In the genomic region with DNA sequence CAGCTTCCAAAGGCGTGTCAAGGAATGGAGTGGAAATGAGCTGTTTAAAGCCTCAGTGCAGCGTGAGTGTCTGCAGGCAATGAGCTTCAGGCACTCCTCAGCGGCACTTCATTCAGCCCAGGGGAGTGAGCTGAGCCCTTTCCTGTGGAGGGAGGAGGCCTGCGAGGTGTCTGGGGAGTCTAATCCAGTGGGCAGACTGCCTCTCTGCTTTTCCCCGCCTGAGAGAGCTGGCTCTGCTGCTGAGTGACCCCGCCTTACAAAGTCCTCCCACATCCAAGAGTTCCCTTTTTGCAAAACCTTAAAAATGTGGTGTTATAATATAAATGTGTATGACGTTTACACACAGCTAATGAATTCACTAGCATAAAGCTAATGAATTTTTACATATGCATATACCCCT, we compare ENCODE assay signal across 19 cellular contexts.
"Had no signal": no experiment of that assay in that cellular context is flagged by ENCODE, and none has a peak within 500 bp of the region (broad histone marks: within the 10 kb centered on the region; RNA-seq: fewer than 3 reads in every experiment).

No MANE protein-coding gene starts in this region.

- H3K9me3 ChIP-seq: body of pancreas, prostate gland had no signal

- H3K4me3 ChIP-seq: body of pancreas, coronary artery, prostate gland had no signal

- H3K36me3 ChIP-seq: prostate gland had no signal

- H3K27ac ChIP-seq: body of pancreas, coronary artery, prostate gland had no signal

- H3K9me3 Mint-ChIP-seq: activated naive CD8-positive, alpha-beta T cell treated with anti-CD3 and anti-CD28 coated beads for 36 hours; activated T-cell treated with anti-CD3 and anti-CD28 coated beads, Interleukin-2, amount 50 U/mL, for 72 hours; central memory CD8-positive, alpha-beta T cell; type B pancreatic cell had no signal

- H3K27me3 ChIP-seq: body of pancreas had no signal

- H3K4me1 ChIP-seq: body of pancreas, prostate gland had no signal

- H3K4me3 Mint-ChIP-seq: activated CD8-positive, alpha-beta T cell treated with anti-CD3 and anti-CD28 coated beads, Interleukin-2, amount 10 ng/mL, durations not matched to agents 7 days and 5 days; activated naive CD8-positive, alpha-beta T cell treated with anti-CD3 and anti-CD28 coated beads for 36 hours; activated T-cell treated with anti-CD3 and anti-CD28 coated beads, Interleukin-2, amount 50 U/mL, for 72 hours; central memory CD8-positive, alpha-beta T cell; nephron; type B pancreatic cell had no signal

- ATAC-seq: activated CD8-positive, alpha-beta T cell treated with anti-CD3 and anti-CD28 coated beads, Interleukin-2, amount 10 ng/mL, durations not matched to agents 7 days and 5 days; activated T-cell treated with anti-CD3 and anti-CD28 coated beads, Interleukin-2, amount 50 U/mL, for 72 hours; body of pancreas; esophagus mucosa; left ventricle myocardium superior; sciatic nerve; stimulated activated naive CD8-positive, alpha-beta T cell treated with anti-CD3 and anti-CD28 coated beads, Interleukin-15, Interleukin-2, amounts not matched to agents 100 U/mL and 50 U/mL, for 24 hours had no signal

- H3K36me3 Mint-ChIP-seq: activated naive CD8-positive, alpha-beta T cell treated with anti-CD3 and anti-CD28 coated beads for 36 hours; type B pancreatic cell had no signal

- DNase-seq: activated CD4-positive, alpha-beta T cell treated with anti-CD3 and anti-CD28 coated beads for 4 hours; activated CD8-positive, alpha-beta memory T cell treated with anti-CD3 and anti-CD28 coated beads, Interleukin-2, amount 50 U/mL, for 4 hours; activated CD8-positive, alpha-beta T cell treated with anti-CD3 and anti-CD28 coated beads, Interleukin-2, amount 10 ng/mL, durations not matched to agents 7 days and 5 days; activated naive CD8-positive, alpha-beta T cell treated with anti-CD3 and anti-CD28 coated beads for 36 hours; activated T-cell treated with anti-CD3 and anti-CD28 coated beads, Interleukin-2, amount 50 U/mL, for 72 hours; amygdala; body of pancreas; hippocampal formation; kidney; left ventricle myocardium superior; stimulated activated naive CD8-positive, alpha-beta T cell treated with anti-CD3 and anti-CD28 coated beads, Interleukin-15, Interleukin-2, amounts not matched to agents 100 U/mL and 50 U/mL, for 24 hours; T-helper 2 cell had no signal

- H3K27ac Mint-ChIP-seq: activated CD8-positive, alpha-beta T cell treated with anti-CD3 and anti-CD28 coated beads, Interleukin-2, amount 10 ng/mL, durations not matched to agents 7 days and 5 days; activated naive CD8-positive, alpha-beta T cell treated with anti-CD3 and anti-CD28 coated beads for 36 hours; activated T-cell treated with anti-CD3 and anti-CD28 coated beads, Interleukin-2, amount 50 U/mL, for 72 hours; nephron; type B pancreatic cell had no signal
